ENCODE assay signal across 8 cellular contexts in the genomic region with DNA sequence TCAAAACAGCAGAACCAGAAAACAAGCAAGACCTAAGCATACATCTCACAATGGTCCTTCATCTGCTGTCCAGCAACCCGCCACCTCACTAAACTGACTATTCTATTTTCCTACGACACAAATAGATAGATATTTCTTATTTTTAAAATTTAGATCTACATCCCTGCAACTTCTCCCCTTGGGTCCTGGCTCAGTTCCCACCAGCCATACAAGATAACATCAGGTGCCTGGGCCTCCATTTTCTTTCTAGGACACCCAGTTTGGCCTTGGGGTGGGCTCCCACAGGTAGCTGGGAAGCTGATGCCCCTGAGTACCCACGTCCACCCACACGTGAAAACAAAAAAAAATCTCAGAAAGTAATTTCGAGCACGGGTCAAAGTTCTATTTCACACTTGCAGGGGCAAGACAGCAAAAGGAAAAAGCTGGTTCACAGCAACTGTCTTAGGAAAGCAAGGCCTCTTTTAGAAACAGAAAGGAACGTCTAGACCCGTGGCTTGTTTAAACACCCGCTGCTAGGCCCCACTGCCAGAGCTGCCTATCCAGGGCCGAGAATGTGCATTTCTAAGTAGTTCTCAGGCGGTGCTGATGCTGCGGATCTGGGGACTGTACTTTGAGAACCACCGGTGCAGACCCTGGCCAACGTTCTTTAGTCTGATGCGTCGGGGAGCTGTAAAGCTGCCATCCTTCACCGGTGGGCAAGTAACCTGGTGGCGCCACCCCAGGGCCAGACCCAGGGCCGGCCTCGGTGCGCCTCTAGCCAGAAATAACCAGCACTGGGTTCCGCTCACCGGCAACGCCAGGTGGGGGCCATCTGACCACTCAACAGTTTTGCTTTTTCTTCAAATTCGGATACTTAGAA. TPM values are rescaled to one million over a fixed set of nuclear protein-coding genes. Genes with fewer than 3 reads are reported as not detected.
DNase-seq lines count a peak whose midpoint lies in the region; ATAC-seq, FAIRE-seq and TF ChIP-seq lines count a peak whose summit lies in the region.

No MANE protein-coding gene starts in this region.

- RAD21 ChIA-PET in GM12878 (lab: Charles Lee; ENCODE audit: unreplicated experiment), result interaction anchor here (1.0 to 4.3 kb wide), 6 partner anchors 9 to 70 kb away, joined by 3 to 34 read pairs (median 6); no protein-coding TSS in a partner anchor

- TF ChIP-seq EP300 in GM12878 (IDR thresholded peaks at IDR 0.05; ENCODE audit: borderline replicate concordance in 1 of 2, control insufficient read depth in 1 of 2, low read depth in 2 of 2, low read length in 2 of 2), result no peak

- in situ Hi-C loops in GM12878 (cut with MboI), result no loop called here

- no peak for TF ChIP-seq RAD21 in GM12878 (IDR thresholded peaks at IDR 0.05; ENCODE audit: insufficient read depth, low read depth, low read length)

- peak; percentile 91 for DNase-seq in DMS79 treated with DMSO at 0.1 percent for 48 hours (lab: John Stamatoyannopoulos, UW)
- peak; percentile 58 for DNase-seq in RKO (ENCODE audit: low spot score)
- DNase-seq in GM12878 (ENCODE audit: low read depth, low spot score), result peak; percentile 8
- DNase-seq in NCI-H2196 (lab: John Stamatoyannopoulos, UW; ENCODE audit: unreplicated experiment), result no peak

- no TSS peak for BruUV-seq in GM12878 (replicated peaks; lab: Mats Ljungman, UMichigan)

- 9% methylated on average over 25 of the region's 25 CpGs for WGBS in GM12878 (ENCODE audit: insufficient coverage, insufficient replicate concordance, low lambda C conversion rate, missing lambda C conversion rate)

- H3K4me3 ChIP-seq in GM12878, result peak overlapping the region; percentile 83
- peak overlapping the region; percentile 76 for H3K4me3 ChIP-seq in iPS-18a (ENCODE audit: low read length)
- peak overlapping the region; percentile 84 for H3K4me3 ChIP-seq in skeletal muscle satellite cell (ENCODE audit: low read length)

- H3K4me2 ChIP-seq in GM12878 (ENCODE audit: control insufficient read depth, insufficient read depth) (peak overlapping the region; percentile 97), skeletal muscle satellite cell (ENCODE audit: low read length) (peak overlapping the region; percentile 92)

- TF ChIP-seq CTCF in GM12878 (IDR thresholded peaks at IDR 0.05 in 2 of 3, conservative IDR thresholded peaks at IDR 0.05 in 1 of 3; ENCODE audit: control insufficient read depth in 2 of 3, extremely low read depth in 1 of 3, insufficient read depth in 1 of 3, low read depth in 3 of 3, low read length in 3 of 3), result peak in 2 of 3 experiments; percentile 24 to 25; a peak in 3 of 6 replicates

- TF ChIP-seq POLR2A in GM12878 (IDR thresholded peaks at IDR 0.05; ENCODE audit: low read depth, low read length), result no peak

- H3K9ac ChIP-seq in GM12878 (ENCODE audit: control insufficient read depth, insufficient read depth, low read length) (peak overlapping the region; percentile 83), iPS-18a (ENCODE audit: low read length) (peak overlapping the region; percentile 59), skeletal muscle satellite cell (ENCODE audit: low read depth, low read length) (peak overlapping the region; percentile 87)

- CTCF ChIA-PET in GM12878 (lab: Yijun Ruan, JAX), result interaction anchor here (1.0 to 3.5 kb wide), 8 partner anchors 12 to 142 kb away, joined by 3 to 21 read pairs (median 4); a partner anchor contains a TSS

- H3K36me3 ChIP-seq in GM12878 (ENCODE audit: control insufficient read depth in 2 of 2, insufficient read depth in 2 of 2, low read length in 1 of 2), result no peaks in the 10 kb centered on the region
- H3K36me3 ChIP-seq in iPS-18a (ENCODE audit: control insufficient read depth, low read depth, low read length), result no peaks in the 10 kb centered on the region
- H3K36me3 ChIP-seq in skeletal muscle satellite cell (ENCODE audit: insufficient read depth, low read length), result no peaks in the 10 kb centered on the region

- no peaks in the 10 kb centered on the region; the same call in 1 of the 2 replicates for H3K79me2 ChIP-seq in GM12878 (ENCODE audit: control insufficient read depth, insufficient read depth, low read length)

- intact Hi-C loops in GM12878 (cut with micrococcal nuclease; ENCODE audit: unreplicated experiment), result loop anchor here (1.0 kb wide), 2 partner anchors 47 to 53 kb away; a partner anchor contains a TSS

- peak overlapping the region; percentile 92 for H3K27ac ChIP-seq in GM12878 (ENCODE audit: control insufficient read depth, insufficient read depth)
- no peak overlapping the region for H3K27ac ChIP-seq in iPS-18a (ENCODE audit: low read length)

- H3K4me1 ChIP-seq in GM12878 (ENCODE audit: control insufficient read depth, insufficient read depth, low read length) (no peaks in the 10 kb centered on the region), iPS-18a (ENCODE audit: control insufficient read depth, low read depth, low read length) (peaks cover 20% of the 10 kb centered on the region), skeletal muscle satellite cell (ENCODE audit: control insufficient read depth, insufficient read depth, low read length) (peaks cover 14% of the 10 kb centered on the region)

- H4K20me1 ChIP-seq in GM12878 (ENCODE audit: control insufficient read depth, insufficient read depth), result no peaks in the 10 kb centered on the region

- ATAC-seq in GM19455 (IDR thresholded peaks at IDR 0.05; ENCODE audit: unreplicated experiment) (peak; percentile 66), HG03469 (IDR thresholded peaks at IDR 0.05; ENCODE audit: unreplicated experiment) (peak; percentile 27), GM12878 (peak; percentile 80)

- no peak for FAIRE-seq in GM12878 (lab: Jason Lieb, UNC)

- H3K27me3 ChIP-seq in GM12878 (replicated peaks in 1 of 2; ENCODE audit: control insufficient read depth in 2 of 2, insufficient read depth in 2 of 2, low read length in 1 of 2) (no peaks in the 10 kb centered on the region), iPS-18a (ENCODE audit: control insufficient read depth, insufficient read depth, low read length) (peaks cover 5% of the 10 kb centered on the region), skeletal muscle satellite cell (ENCODE audit: control insufficient read depth, insufficient read depth, low read length) (no peaks in the 10 kb centered on the region)

- H3K9me3 ChIP-seq in GM12878 (replicated peaks; ENCODE audit: control insufficient read depth, insufficient read depth, low read length) (no peaks in the 10 kb centered on the region), iPS-18a (ENCODE audit: control insufficient read depth, low read depth, low read length) (no peaks in the 10 kb centered on the region), skeletal muscle satellite cell (replicated peaks; ENCODE audit: low read length) (no peaks in the 10 kb centered on the region)

- SMC1A ChIA-PET in GM12878 (lab: Charles Lee; ENCODE audit: uncharacterized antibody, unreplicated experiment), result interaction anchor here (1.1 to 2.9 kb wide), 9 partner anchors 8 to 71 kb away, joined by 3 to 11 read pairs (median 6); a partner anchor contains a TSS

- peak overlapping the region; percentile 78 for H2AFZ ChIP-seq in GM12878 (ENCODE audit: control insufficient read depth, low read depth, low read length)

- POLR2A ChIA-PET in GM12878 (lab: Charles Lee), result interaction anchor here (1.2 to 3.9 kb wide), 4 partner anchors 44 to 60 kb away, joined by 4 to 22 read pairs (median 7); a partner anchor contains a TSS

TF ChIP-seq in GM12878, 131 proteins besides CTCF, POLR2A, EP300 and RAD21 (continues in another document):
- TF ChIP-seq MTA3 (IDR thresholded peaks at IDR 0.05; ENCODE audit: borderline replicate concordance, low read length) (0 out of 2 replicates have a peak, but pooled peaks have one; percentile 17), TCF12 (IDR thresholded peaks at IDR 0.05; ENCODE audit: low read depth, low read length) (no peak), CBFB (IDR thresholded peaks at IDR 0.05; ENCODE audit: low read depth) (no peak), CHD1 (IDR thresholded peaks at IDR 0.05; ENCODE audit: low read depth, low read length) (no peak), YY1 (IDR thresholded peaks at IDR 0.05; ENCODE audit: low read depth, low read length) (0 out of 2 replicates have a peak, but pooled peaks have one; percentile 21)

RNA-seq across cellular contexts. Expression of a gene that starts 47.3 kb away (rescaled TPM):
- 43.5 and 45.4 TPM in 2 replicates for total RNA-seq in GM12878 (2013; cell fraction: nucleolus; rRNA removed)
- total RNA-seq in GM12878 (2014; rRNA removed) (16.2 and 19.1 TPM in 2 replicates), GM12878 (2014; rRNA removed; fragmentation: Illumina TruSeq; extraction: Trizol) (21.0 and 21.2 TPM in 2 replicates), GM12878 (2021) (11.2 and 13.1 TPM in 2 replicates)
- polyA plus RNA-seq in GM12878 (2011; ENCODE audit: low read depth), result 4.6 TPM
- polyA plus RNA-seq in GM12878 (2011; rRNA removed) (44.3 and 68.5 TPM in 2 replicates), GM12878 (2014; fragmentation: Illumina TruSeq; extraction: Trizol) (24.3 and 26.0 TPM in 2 replicates), GM12878 (2014; fragmentation: Nextera tagmentation; extraction: Ambion mirVana) (10 to 100 TPM; 28.1 to 42.7 TPM), GM12878 (2014; rRNA removed) (12.5 and 16.5 TPM in 2 replicates), GM12878 (2016; fragmentation: Nextera tagmentation; extraction: Ambion mirVana) (10 to 100 TPM; 23.4 to 24.9 TPM)
- polyA plus RNA-seq in GM12878 (2011; cell fraction: cytosol; rRNA removed), result 14.3 and 19.8 TPM in 2 replicates
- 25.7 and 29.7 TPM in 2 replicates for polyA plus RNA-seq in GM12878 (2011; cell fraction: nucleus; rRNA removed)
- 9.5 and 15.3 TPM in 2 replicates for polyA plus RNA-seq in GM12878 (2012)
- 16.4 and 29.3 TPM in 2 replicates for polyA minus RNA-seq in GM12878 (2011; rRNA and poly(A)+ RNA removed)
- 5.7 and 6.3 TPM in 2 replicates for polyA minus RNA-seq in GM12878 (2011; cell fraction: cytosol; rRNA and poly(A)+ RNA removed)
- polyA minus RNA-seq in GM12878 (2011; cell fraction: nucleus; rRNA and poly(A)+ RNA removed), result 24.1 and 25.1 TPM in 2 replicates
- total RNA-seq in skeletal muscle satellite cell (2012; rRNA removed), result 12.7 and 12.9 TPM in 2 replicates

RNA-seq across cellular contexts. Expression of a gene that starts 53.0 kb away (rescaled TPM):
- 16.8 TPM in 2 replicates for total RNA-seq in GM12878 (2013; cell fraction: nucleolus; rRNA removed)
- total RNA-seq in GM12878 (2014; rRNA removed) (6.3 and 7.6 TPM in 2 replicates), GM12878 (2014; rRNA removed; fragmentation: Illumina TruSeq; extraction: Trizol) (7.0 and 7.6 TPM in 2 replicates), GM12878 (2021) (4.2 and 4.4 TPM in 2 replicates)
- polyA plus RNA-seq in GM12878 (2011; ENCODE audit: low read depth), result 1.7 TPM
- polyA plus RNA-seq in GM12878 (2011; rRNA removed) (5.5 and 8.4 TPM in 2 replicates), GM12878 (2014; fragmentation: Illumina TruSeq; extraction: Trizol) (5.1 and 6.3 TPM in 2 replicates), GM12878 (2014; fragmentation: Nextera tagmentation; extraction: Ambion mirVana) (1 to 10 TPM; 1.6 to 1.8 TPM), GM12878 (2014; rRNA removed) (2.4 and 2.8 TPM in 2 replicates), GM12878 (2016; fragmentation: Nextera tagmentation; extraction: Ambion mirVana) (1 to 10 TPM; 5.8 to 7.2 TPM)
- polyA plus RNA-seq in GM12878 (2011; cell fraction: cytosol; rRNA removed), result 1.9 and 2.1 TPM in 2 replicates
- 4.4 TPM in 2 replicates for polyA plus RNA-seq in GM12878 (2011; cell fraction: nucleus; rRNA removed)
- polyA plus RNA-seq in GM12878 (2012), result 2.6 and 3.3 TPM in 2 replicates
- 7.3 and 9.4 TPM in 2 replicates for polyA minus RNA-seq in GM12878 (2011; rRNA and poly(A)+ RNA removed)
- polyA minus RNA-seq in GM12878 (2011; cell fraction: cytosol; rRNA and poly(A)+ RNA removed), result 3.1 and 3.3 TPM in 2 replicates
- polyA minus RNA-seq in GM12878 (2011; cell fraction: nucleus; rRNA and poly(A)+ RNA removed), result 5.6 and 8.9 TPM in 2 replicates
- total RNA-seq in skeletal muscle satellite cell (2012; rRNA removed), result 9.2 and 11.7 TPM in 2 replicates

Comparison
In these comparisons a context has a peak if more than half of its experiments do, and no peak if none do; other contexts are left out.
1. ATAC-seq: peak in every context shown above with its lines; median percentile 80 in GM12878; 66 in GM19455; 27 in HG03469.